8 cellular contexts compared by ENCODE assay signal in genomic region chr10:57351076-57351475, GRCh38.
"Had no signal": no experiment of that assay in that cellular context is flagged by ENCODE, and none has a peak within 500 bp of the region (broad histone marks: within the 10 kb centered on the region; RNA-seq: fewer than 3 reads in every experiment).

No MANE protein-coding gene starts in this region.

- DNase-seq: GM23248, GOT3, H9, HCEC 1CT, IMR-90 had no signal

- H3K9ac ChIP-seq: GM23248 had no signal

- H3K4me3 ChIP-seq: GM23248, K562 had no signal

- FAIRE-seq: H54, HTR-8/SVneo, K562 had no signal

- ATAC-seq: K562 had no signal

- H2AFZ ChIP-seq: GM23248 had no signal

- H3K27ac ChIP-seq: GM23248 had no signal

- H3K4me1 Mint-ChIP-seq: H9 had no signal

- H3K4me3 Mint-ChIP-seq: H9 had no signal
